Comparison of ENCODE assay signal across 17 cellular contexts in the genomic region with DNA sequence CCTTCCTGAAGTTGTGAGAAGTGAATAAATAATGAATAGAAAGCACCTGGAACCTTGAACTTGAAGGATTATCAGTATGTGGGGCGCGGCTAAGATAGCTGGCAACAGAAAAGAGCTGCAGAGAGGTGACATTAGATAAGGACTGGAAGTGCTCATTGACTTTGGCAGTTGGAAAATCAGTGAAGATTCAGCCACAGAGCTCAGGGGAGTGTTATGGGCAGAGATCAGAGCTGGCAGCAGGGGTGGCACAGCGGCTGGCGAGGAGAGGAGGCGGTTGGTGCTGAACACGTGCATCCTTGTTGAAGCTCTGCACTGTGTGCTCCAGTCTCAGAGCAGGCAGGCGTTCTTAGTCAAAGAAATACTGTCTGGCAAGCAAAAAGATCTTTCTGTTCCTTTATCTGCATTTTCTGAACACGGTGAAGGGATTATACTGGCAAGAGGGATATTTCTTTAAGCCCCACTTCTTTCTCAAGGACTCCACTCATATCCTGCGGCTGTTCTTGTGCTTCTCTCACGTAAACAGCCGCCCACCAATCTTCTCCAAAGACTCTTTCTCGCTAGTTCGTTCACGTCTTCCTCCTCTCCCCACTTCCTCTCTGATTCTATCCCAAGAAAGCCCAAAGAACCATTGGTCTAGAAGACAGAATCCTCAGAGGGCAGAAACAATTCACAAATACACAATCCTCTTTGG. TPM values are rescaled to one million over a fixed set of nuclear protein-coding genes. Genes with fewer than 3 reads are reported as not detected.
DNase-seq lines count a peak whose midpoint lies in the region; ATAC-seq and TF ChIP-seq lines count a peak whose summit lies in the region.
"Had no signal": no experiment of that assay in that cellular context is flagged by ENCODE, and none has a peak within 500 bp of the region (broad histone marks: within the 10 kb centered on the region; RNA-seq: fewer than 3 reads in every experiment).

No MANE protein-coding gene starts in this region.

- H3K9me3 ChIP-seq in colonic mucosa: no peaks in the 10 kb centered on the region

- H3K36me3 ChIP-seq in colonic mucosa: no peaks in the 10 kb centered on the region
- H3K36me3 ChIP-seq: brain microvascular endothelial cell had no signal

- intact Hi-C loops in colonic mucosa (cut with DNase I) (no loop called here), left colon (cut with DNase I, micrococcal nuclease) (no loop called here), posterior cingulate gyrus (cut with DNase I) (no loop called here)

- TF ChIP-seq CTCF in colonic mucosa (IDR thresholded peaks at IDR 0.05): no peak

- H3K27ac ChIP-seq in colonic mucosa: peak overlapping the region; percentile 45
- H3K27ac ChIP-seq: brain microvascular endothelial cell had no signal

- H3K4me3 ChIP-seq in colonic mucosa: no peak overlapping the region

- peaks cover 4% of the 10 kb centered on the region for H3K4me1 ChIP-seq in colonic mucosa

- peak; percentile 45 for DNase-seq in NCI-H524 treated with DMSO at 0.1 percent for 48 hours (lab: John Stamatoyannopoulos, UW)
- DNase-seq in colonic mucosa: peak; percentile 75
- DNase-seq in left colon: peak; percentile 41 to 63
- DNase-seq in posterior cingulate gyrus: peak; percentile 41 to 94 (median 62)
- no peak for DNase-seq in NAMALWA (ENCODE audit: low spot score)
- DNase-seq in DMS 273 (lab: John Stamatoyannopoulos, UW; ENCODE audit: unreplicated experiment): no peak
- no peak for DNase-seq in COLO668 (lab: John Stamatoyannopoulos, UW; ENCODE audit: unreplicated experiment)
- DNase-seq: activated CD8-positive, alpha-beta T cell treated with anti-CD3 and anti-CD28 coated beads, Interleukin-2, amount 10 ng/mL, durations not matched to agents 7 days and 5 days; activated effector memory CD4-positive, alpha-beta T cell treated with anti-CD3 and anti-CD28 coated beads, Interleukin-2, amount 50 U/mL, for 16 hours; brain microvascular endothelial cell; DMS 273 treated with DMSO at 0.1 percent for 48 hours; foreskin melanocyte; MV-4-11; SHP77 treated with DMSO at 0.1 percent for 48 hours had no signal

- H3K9ac ChIP-seq in colonic mucosa (ENCODE audit: low read depth in 2 of 2, low read length in 2 of 2): peak overlapping the region in 1 of 2 donors; percentile 62

- H3K27me3 ChIP-seq in colonic mucosa: no peaks in the 10 kb centered on the region
- H3K27me3 ChIP-seq: brain microvascular endothelial cell had no signal

- peak; percentile 88 for ATAC-seq in left colon
- no peak for ATAC-seq in HG03520 (IDR thresholded peaks at IDR 0.05; ENCODE audit: unreplicated experiment)
- ATAC-seq: activated CD8-positive, alpha-beta T cell treated with anti-CD3 and anti-CD28 coated beads, Interleukin-2, amount 10 ng/mL, durations not matched to agents 7 days and 5 days; naive thymus-derived CD8-positive, alpha-beta T cell; stimulated activated effector memory CD8-positive, alpha-beta T cell treated with anti-CD3 and anti-CD28 coated beads, Interleukin-12 subunit alpha, Interleukin-12 subunit beta, amount 100 ng/mL, for 72 hours had no signal

RNA-seq across cellular contexts. Expression of a gene that starts 38.7 kb away (rescaled TPM):
- total RNA-seq in colonic mucosa: 100 to 1,000 TPM; 127 to 131 TPM
- 100 to 1,000 TPM; 139 to 143 TPM for total RNA-seq in left colon

RNA-seq across cellular contexts. Expression of a gene that starts 45.8 kb away (rescaled TPM):
- 100 to 1,000 TPM; 122 to 127 TPM for total RNA-seq in colonic mucosa
- 100 to 1,000 TPM in 1 of 2 donors, 10 to 100 TPM in 1; 77.5 to 115 TPM for total RNA-seq in left colon

Comparison
In these comparisons a context has a peak if more than half of its experiments do, and no peak if none do; other contexts are left out.
1. DNase-seq: peak in NCI-H524 treated with DMSO at 0.1 percent for 48 hours (single experiment), colonic mucosa (single experiment), left colon (2 of 2) and posterior cingulate gyrus (10 of 10); none in NAMALWA (single experiment), DMS 273 (single experiment) and COLO668 (single experiment).